Comparison of ENCODE assay signal across 9 cellular contexts in the genomic region with DNA sequence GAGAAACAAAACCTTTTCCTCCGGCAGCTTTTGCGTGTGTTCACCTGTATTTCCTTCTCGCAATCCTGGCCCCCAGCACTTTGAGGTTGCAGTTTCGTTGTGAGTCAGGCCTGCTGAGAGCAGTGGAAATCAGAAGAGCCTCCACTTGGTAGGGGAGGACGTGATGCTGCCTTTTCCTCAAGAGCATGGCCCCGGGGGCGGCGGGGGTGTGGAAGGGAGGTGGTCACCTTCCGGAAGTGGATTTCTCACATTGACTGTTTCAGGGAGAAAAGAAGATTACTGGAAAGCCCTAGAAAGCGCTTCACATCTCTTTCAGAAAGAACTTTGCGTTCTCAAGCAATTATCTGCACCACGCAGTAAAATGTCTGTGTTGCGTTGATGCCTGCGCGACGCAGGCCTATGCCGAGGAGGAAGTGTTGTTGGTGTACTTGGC. TPM values are rescaled to one million over a fixed set of nuclear protein-coding genes. Genes with fewer than 3 reads are reported as not detected.
DNase-seq lines count a peak whose midpoint lies in the region; ATAC-seq, FAIRE-seq and TF ChIP-seq lines count a peak whose summit lies in the region.
"Had no signal": no experiment of that assay in that cellular context is flagged by ENCODE, and none has a peak within 500 bp of the region (broad histone marks: within the 10 kb centered on the region; RNA-seq: fewer than 3 reads in every experiment).

No MANE protein-coding gene starts in this region.

- ATAC-seq in GM19372 (IDR thresholded peaks at IDR 0.05; ENCODE audit: low read depth, unreplicated experiment) (peak; percentile 70), HG03378 (IDR thresholded peaks at IDR 0.05; ENCODE audit: unreplicated experiment) (peak; percentile 50)
- peak; percentile 83 to 88 for ATAC-seq in activated T-cell treated with anti-CD3 and anti-CD28 coated beads, Interleukin-2, amount 50 U/mL, for 4 hours

- H3K9ac ChIP-seq in kidney (ENCODE audit: low read length in 2 of 2), result no peak overlapping the region

- FAIRE-seq in kidney (lab: Jason Lieb, UNC), result no peak

- H3K4me3 ChIP-seq in kidney (ENCODE audit: low read length in 2 of 2), result no peak overlapping the region
- H3K4me3 ChIP-seq: upper lobe of left lung had no signal

- CTCF ChIA-PET in RWPE1 (lab: Yijun Ruan, JAX), result interaction anchor here (0.6 kb wide), 2 partner anchors 29 to 40 kb away, joined by 3 to 5 read pairs; no protein-coding TSS in a partner anchor

- peak; percentile 84 for DNase-seq in activated T-cell treated with anti-CD3 and anti-CD28 coated beads, Interleukin-2, amount 50 U/mL, for 4 hours
- peak; percentile 74 to 87 (median 86) for DNase-seq in stimulated activated CD4-positive, alpha-beta T cell treated with anti-CD3 and anti-CD28 coated beads, TNF-alpha, amount 100 ng/mL, for 4 hours (ENCODE audit: low read depth in 3 of 3)
- DNase-seq in kidney (no peak), Ammon's horn (ENCODE audit: low spot score) (no peak), RWPE1 (ENCODE audit: low spot score) (no peak), kidney glomerular epithelial cell (lab: John Stamatoyannopoulos, UW) (no peak)

- intact Hi-C loops in kidney (cut with DNase I), result no loop called here

- no peaks in the 10 kb centered on the region for H3K36me3 Mint-ChIP-seq in activated T-cell treated with anti-CD3 and anti-CD28 coated beads, Interleukin-2, amount 50 U/mL, for 4 hours (ENCODE audit: insufficient read depth)

- POLR2A ChIA-PET in RWPE1 (lab: Yijun Ruan, JAX; ENCODE audit: low non-redundant PET), result interaction anchor here (0.5 kb wide), 1 partner anchor 141 kb away, joined by 5 read pairs; no protein-coding TSS in a partner anchor

- H3K27me3 Mint-ChIP-seq in activated T-cell treated with anti-CD3 and anti-CD28 coated beads, Interleukin-2, amount 50 U/mL, for 4 hours (ENCODE audit: low read depth), result no peaks in the 10 kb centered on the region

- TF ChIP-seq CTCF in kidney (IDR thresholded peaks at IDR 0.05; ENCODE audit: borderline replicate concordance, extremely low read depth, insufficient read depth) (no peak), RWPE1 (conservative IDR thresholded peaks at IDR 0.05; ENCODE audit: low read depth) (no peak)

- no peaks in the 10 kb centered on the region for H3K9me3 ChIP-seq in kidney (ENCODE audit: control insufficient read depth in 1 of 2, low read length in 2 of 2)
- H3K9me3 ChIP-seq: upper lobe of left lung had no signal

- no peaks in the 10 kb centered on the region for H3K4me1 ChIP-seq in kidney (ENCODE audit: control insufficient read depth in 1 of 2, insufficient read depth in 1 of 2, low read depth in 1 of 2, low read length in 2 of 2)

- no peaks in the 10 kb centered on the region for H3K36me3 ChIP-seq in kidney (ENCODE audit: control insufficient read depth in 1 of 2, insufficient read depth in 2 of 2, low read length in 2 of 2)
- H3K36me3 ChIP-seq: upper lobe of left lung had no signal

- H3K4me3 Mint-ChIP-seq in activated T-cell treated with anti-CD3 and anti-CD28 coated beads, Interleukin-2, amount 50 U/mL, for 4 hours, result peak overlapping the region; percentile 39

- no peaks in the 10 kb centered on the region for H3K9me3 Mint-ChIP-seq in activated T-cell treated with anti-CD3 and anti-CD28 coated beads, Interleukin-2, amount 50 U/mL, for 4 hours

- H3K4me1 Mint-ChIP-seq in activated T-cell treated with anti-CD3 and anti-CD28 coated beads, Interleukin-2, amount 50 U/mL, for 4 hours (ENCODE audit: low read depth), result peaks cover 63% of the 10 kb centered on the region

- H3K27ac ChIP-seq in kidney (ENCODE audit: low read depth in 2 of 2, low read length in 2 of 2) (no peak overlapping the region), RWPE1 (no peak overlapping the region)
- H3K27ac ChIP-seq: upper lobe of left lung had no signal

RNA-seq across cellular contexts. Expression of gene IL10, which starts 12.2 kb away (rescaled TPM):
- total RNA-seq in activated T-cell treated with anti-CD3 and anti-CD28 coated beads, Interleukin-2, amount 50 U/mL, for 4 hours, result 100 to 1,000 TPM in 1 of 3 donors, 10 to 100 TPM in 2; 38.4 to 111 (median 54.1) TPM
- total RNA-seq in kidney, result 2.5 TPM
- 0.49 TPM for polyA plus RNA-seq in kidney (ENCODE audit: insufficient read depth, low read depth, low replicate concordance)

RNA-seq across cellular contexts. Expression of gene IL19, which starts 13.9 kb away (rescaled TPM):
- total RNA-seq in activated T-cell treated with anti-CD3 and anti-CD28 coated beads, Interleukin-2, amount 50 U/mL, for 4 hours, result under 1 TPM in 1 of 3 donors, not detected in 2; 0.19 TPM
- total RNA-seq in kidney, result 3.6 TPM
- 0.41 TPM for polyA plus RNA-seq in kidney (ENCODE audit: insufficient read depth, low read depth, low replicate concordance)
- total RNA-seq: upper lobe of left lung had no signal

Comparison
In these comparisons a context has a peak if more than half of its experiments do, and no peak if none do; other contexts are left out.
1. DNase-seq: peak in activated T-cell treated with anti-CD3 and anti-CD28 coated beads, Interleukin-2, amount 50 U/mL, for 4 hours (single experiment) and stimulated activated CD4-positive, alpha-beta T cell treated with anti-CD3 and anti-CD28 coated beads, TNF-alpha, amount 100 ng/mL, for 4 hours (3 of 3); none in kidney (single experiment), Ammon's horn (single experiment), RWPE1 (single experiment) and kidney glomerular epithelial cell (single experiment).
2. RNA of gene IL10, which starts 12.2 kb away (total RNA-seq): 38.4 to 111 TPM in activated T-cell treated with anti-CD3 and anti-CD28 coated beads, Interleukin-2, amount 50 U/mL, for 4 hours; 2.5 TPM in kidney (single experiment); every median in the first group is over 10 times any median in the second.
3. Peak in every context shown above with its lines, with median percentiles within 50 percentile points of each other: ATAC-seq.